ENCODE assay signal across 3 cellular contexts in genomic region chr5:155678371-155678770, GRCh38.
"Had no signal": no experiment of that assay in that cellular context is flagged by ENCODE, and none has a peak within 500 bp of the region (broad histone marks: within the 10 kb centered on the region; RNA-seq: fewer than 3 reads in every experiment).

No MANE protein-coding gene starts in this region.

- ATAC-seq: GM12878 had no signal

- H3K4me3 ChIP-seq: GM12878 had no signal

- DNase-seq: GDM1, GF-D8 had no signal
